ENCODE assay signal across 9 cellular contexts in the genomic region with DNA sequence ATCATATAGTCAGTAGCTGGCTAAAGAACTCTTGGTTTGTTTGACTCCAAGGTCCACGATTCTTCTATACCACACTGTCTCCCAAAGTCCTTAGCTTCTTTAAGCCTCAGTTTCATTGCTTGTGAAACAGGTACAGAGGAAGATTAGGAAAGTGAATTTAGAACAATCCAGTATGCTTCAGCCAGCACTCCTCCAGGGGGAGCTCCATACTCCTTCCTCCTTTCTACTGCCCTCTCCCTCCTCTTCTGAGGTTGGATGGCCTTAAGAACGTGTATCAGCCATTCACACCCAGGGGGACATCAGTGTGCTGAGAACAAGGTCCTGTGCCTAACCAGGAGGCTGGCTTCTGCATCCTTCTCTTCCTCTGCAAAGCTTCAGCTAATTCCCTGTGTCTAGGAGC. TPM values are rescaled to one million over a fixed set of nuclear protein-coding genes. Genes with fewer than 3 reads are reported as not detected.
A peak's percentile ranks its signal among the peaks of the same experiment; 100 is the strongest.
DNase-seq lines count a peak whose midpoint lies in the region; ATAC-seq, FAIRE-seq and TF ChIP-seq lines count a peak whose summit lies in the region.
"Had no signal": no experiment of that assay in that cellular context is flagged by ENCODE, and none has a peak within 500 bp of the region (broad histone marks: within the 10 kb centered on the region; RNA-seq: fewer than 3 reads in every experiment).

No MANE protein-coding gene starts in this region.

- H3K27me3 ChIP-seq in DOHH2 (ENCODE audit: control insufficient read depth, low read length) (no peaks in the 10 kb centered on the region), lower lobe of right lung (ENCODE audit: low read depth) (no peaks in the 10 kb centered on the region)
- H3K27me3 ChIP-seq: pancreas had no signal

- H3K9me2 ChIP-seq in DOHH2 (replicated peaks; ENCODE audit: control insufficient read depth, low read length): no peaks in the 10 kb centered on the region

- H3K36me3 ChIP-seq in DOHH2 (ENCODE audit: control insufficient read depth, low read length) (no peaks in the 10 kb centered on the region), lower lobe of right lung (no peaks in the 10 kb centered on the region)
- H3K36me3 ChIP-seq: pancreas had no signal

- no peak overlapping the region for H3K27ac ChIP-seq in DOHH2 (ENCODE audit: low read depth, low read length)
- no peak overlapping the region for H3K27ac ChIP-seq in lower lobe of right lung
- H3K27ac ChIP-seq: pancreas had no signal

- H3F3A ChIP-seq in DOHH2 (ENCODE audit: control insufficient read depth, insufficient read depth): no peaks in the 10 kb centered on the region

- no peak for FAIRE-seq in frontal cortex (lab: Jason Lieb, UNC)
- FAIRE-seq: pancreas had no signal

- peak; percentile 54 for ATAC-seq in HG03432 (IDR thresholded peaks at IDR 0.05; ENCODE audit: unreplicated experiment)
- peak in 1 of 2 donors; percentile 21 for ATAC-seq in lower lobe of right lung
- no peak for ATAC-seq in GM19023 (IDR thresholded peaks at IDR 0.05; ENCODE audit: unreplicated experiment)

- H3K4me2 ChIP-seq in DOHH2 (ENCODE audit: low read length): no peak overlapping the region

- H3K9me3 ChIP-seq in DOHH2 (ENCODE audit: control insufficient read depth, insufficient read depth, low read length): no peaks in the 10 kb centered on the region
- H3K9me3 ChIP-seq in lower lobe of right lung: no peaks in the 10 kb centered on the region
- H3K9me3 ChIP-seq: pancreas had no signal

- intact Hi-C loops in lower lobe of right lung (cut with DNase I): no loop called here

- H3K4me3 ChIP-seq in DOHH2 (ENCODE audit: low read length): no peak overlapping the region
- no peak overlapping the region for H3K4me3 ChIP-seq in lower lobe of right lung
- H3K4me3 ChIP-seq: pancreas had no signal

- DNase-seq in amniotic epithelial cell (ENCODE audit: low read depth): peak; percentile 61
- DNase-seq in lower lobe of right lung: no peak
- no peak for DNase-seq in islet precursor cell
- no peak for DNase-seq in frontal cortex (ENCODE audit: low spot score in 2 of 2)
- DNase-seq in activated naive CD4-positive, alpha-beta T cell treated with anti-CD3 and anti-CD28 coated beads, Interleukin-2, amount 50 U/mL, for 16 hours: no peak
- DNase-seq: pancreas had no signal

- no peaks in the 10 kb centered on the region for H3K79me2 ChIP-seq in DOHH2 (ENCODE audit: control insufficient read depth, low read length)

- H4K20me1 ChIP-seq in DOHH2 (ENCODE audit: control insufficient read depth, insufficient read depth, low read depth, low read length): no peaks in the 10 kb centered on the region

- H3K4me1 ChIP-seq in DOHH2 (ENCODE audit: control insufficient read depth, low read length) (no peaks in the 10 kb centered on the region), lower lobe of right lung (peaks cover 12% of the 10 kb centered on the region)
- H3K4me1 ChIP-seq: pancreas had no signal

- TF ChIP-seq CTCF in DOHH2 (IDR thresholded peaks at IDR 0.05; ENCODE audit: low read depth, low read length, poor library complexity, severe bottlenecking) (peak; percentile 80), lower lobe of right lung (IDR thresholded peaks at IDR 0.05) (peak; percentile 29)

RNA-seq across cellular contexts. Expression of a gene that starts 54.8 kb away (rescaled TPM):
- total RNA-seq in lower lobe of right lung (140 TPM), frontal cortex (27.3 TPM)
